In the genomic region with DNA sequence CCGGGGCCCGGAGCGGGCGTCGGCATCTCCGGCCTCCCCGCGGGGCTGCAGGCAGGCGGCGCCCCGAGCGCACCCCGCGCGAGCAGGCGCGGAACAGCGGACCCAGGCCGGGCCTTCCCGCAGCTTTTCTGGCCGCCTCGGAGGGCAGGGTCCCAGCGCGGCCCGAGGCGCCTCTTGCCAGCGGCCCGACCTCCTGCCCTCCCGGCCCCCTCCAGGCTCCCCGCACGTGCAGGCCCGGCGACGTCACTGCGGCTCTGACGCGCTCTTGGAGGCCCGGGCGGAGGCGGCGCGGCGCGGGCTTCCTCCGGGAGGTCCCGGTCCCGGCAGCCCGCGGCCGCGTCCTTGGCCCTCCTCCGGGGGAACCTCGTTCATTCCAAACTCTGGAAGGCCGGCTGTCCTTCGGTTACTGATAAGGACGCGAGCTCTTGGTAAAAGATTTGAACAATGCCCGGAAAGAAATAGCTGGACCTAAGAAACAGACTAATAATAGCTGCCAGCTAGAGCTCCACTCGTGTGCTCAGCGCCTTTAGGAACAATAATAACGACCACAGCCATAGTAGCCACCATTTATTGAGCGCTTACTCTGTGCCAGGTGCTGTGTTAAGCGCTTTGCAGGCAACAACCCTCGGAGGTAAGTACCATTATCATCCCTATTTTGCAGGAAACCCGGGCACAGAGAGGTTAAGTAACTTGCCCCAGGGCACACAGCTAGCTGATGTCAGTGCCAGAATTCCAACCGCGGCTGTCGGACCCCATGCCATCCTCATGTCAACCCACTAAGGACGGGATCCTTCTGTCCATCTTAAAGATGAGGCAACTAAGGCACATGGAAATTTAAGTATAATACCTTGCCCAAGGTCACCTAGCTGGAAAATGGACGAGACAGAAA, we compare ENCODE assay signal across 8 cellular contexts. TPM values are rescaled to one million over a fixed set of nuclear protein-coding genes. Genes with fewer than 3 reads are reported as not detected.
DNase-seq lines count a peak whose midpoint lies in the region; ATAC-seq and TF ChIP-seq lines count a peak whose summit lies in the region.

No MANE protein-coding gene starts in this region.

- H3K27ac ChIP-seq in MM.1S (ENCODE audit: low read length) (no peak overlapping the region), coronary artery (peak overlapping the region; percentile 60 to 83), right lobe of liver (peak overlapping the region; percentile 58 to 84 (median 59))

- peak; percentile 73 for DNase-seq in Daoy (ENCODE audit: low read depth)
- no peak for DNase-seq in MM.1S
- DNase-seq in activated CD4-positive, alpha-beta T cell treated with anti-CD3 and anti-CD28 coated beads for 4 hours = peak; percentile 52 to 62
- no peak for DNase-seq in coronary artery (ENCODE audit: low spot score)
- peak; percentile 65 to 87 (median 78) for DNase-seq in right lobe of liver
- DNase-seq in stimulated activated CD4-positive, alpha-beta T cell treated with anti-CD3 and anti-CD28 coated beads, Interleukin-4, amount 100 ng/mL, for 4 hours = peak; percentile 67 to 69

- TF ChIP-seq CTCF in MM.1S (IDR thresholded peaks at IDR 0.05; ENCODE audit: low read length) = no peak
- no peak for TF ChIP-seq CTCF in coronary artery (IDR thresholded peaks at IDR 0.05)
- peak in 1 of 4 donors; percentile 7 for TF ChIP-seq CTCF in right lobe of liver (IDR thresholded peaks at IDR 0.05)

- no peaks in the 10 kb centered on the region for H4K20me1 ChIP-seq in MM.1S (ENCODE audit: insufficient read depth, low read length)

- no peaks in the 10 kb centered on the region for H3K36me3 ChIP-seq in MM.1S (replicated peaks; ENCODE audit: insufficient read depth, low read length)
- no peaks in the 10 kb centered on the region for H3K36me3 ChIP-seq in right lobe of liver

- peaks cover 6% of the 10 kb centered on the region for H3K4me1 ChIP-seq in MM.1S (ENCODE audit: low read length)
- peaks cover 0 to 24% (median 7%) of the 10 kb centered on the region in 4 donors for H3K4me1 ChIP-seq in right lobe of liver

- no peak overlapping the region for H3K9ac ChIP-seq in MM.1S (ENCODE audit: low read length)

- no peak for TF ChIP-seq POLR2A in right lobe of liver (IDR thresholded peaks at IDR 0.05)

- H3K9me3 ChIP-seq in MM.1S (replicated peaks; ENCODE audit: insufficient read depth, low read length) = no peaks in the 10 kb centered on the region
- H3K9me3 ChIP-seq in right lobe of liver = no peaks in the 10 kb centered on the region

- intact Hi-C loops in right lobe of liver (cut with DNase I) = loop anchor here in 1 of 2 donors (5.0 kb wide), 1 partner anchor 79 kb away; no protein-coding TSS in a partner anchor

- H2AFZ ChIP-seq in MM.1S (ENCODE audit: low read length) = peak overlapping the region; percentile 82

- no peaks in the 10 kb centered on the region for H3K79me2 ChIP-seq in MM.1S (ENCODE audit: low read length)

- under 1% methylated on average over 13 of the region's 70 CpGs for WGBS in right lobe of liver (ENCODE audit: insufficient coverage, low coverage, low lambda C conversion rate, missing lambda C conversion rate)

- peak overlapping the region; percentile 96 for H3K4me2 ChIP-seq in MM.1S (ENCODE audit: low read depth, low read length)

- H3K9me2 ChIP-seq in MM.1S (replicated peaks; ENCODE audit: insufficient read depth, low read length) = no peaks in the 10 kb centered on the region

- H3F3A ChIP-seq in MM.1S (ENCODE audit: insufficient read depth, low read length) = no peaks in the 10 kb centered on the region

- H3K4me3 ChIP-seq in MM.1S (ENCODE audit: low read length) (peak overlapping the region; percentile 50), coronary artery (peak overlapping the region; percentile 68), right lobe of liver (peak overlapping the region; percentile 20 to 48 (median 26))

- H3K27me3 ChIP-seq in MM.1S (replicated peaks; ENCODE audit: insufficient read depth, low read length) (peaks cover 18% of the 10 kb centered on the region), right lobe of liver (peaks cover 0 to 24% of the 10 kb centered on the region in 2 donors)

- ATAC-seq in right lobe of liver (peak; percentile 42 to 65 (median 58)), HG03565 (IDR thresholded peaks at IDR 0.05; ENCODE audit: unreplicated experiment) (no peak), HG02973 (IDR thresholded peaks at IDR 0.05; ENCODE audit: unreplicated experiment) (no peak)

RNA-seq across cellular contexts. Expression of a gene that starts 39.1 kb away (rescaled TPM):
- 4.6 and 9.7 TPM in 2 replicates for total RNA-seq in Daoy (2014; rRNA removed; shearing (Covaris generic))
- under 1 TPM; 0.07 to 0.37 (median 0.24) TPM for total RNA-seq in right lobe of liver

Comparison
In these comparisons a context has a peak if more than half of its experiments do, and no peak if none do; other contexts are left out.
1. DNase-seq: peak in Daoy (single experiment), activated CD4-positive, alpha-beta T cell treated with anti-CD3 and anti-CD28 coated beads for 4 hours (2 of 2), right lobe of liver (3 of 3) and stimulated activated CD4-positive, alpha-beta T cell treated with anti-CD3 and anti-CD28 coated beads, Interleukin-4, amount 100 ng/mL, for 4 hours (2 of 2); none in MM.1S (single experiment) and coronary artery (single experiment).
2. ATAC-seq: peak in right lobe of liver (4 of 4); none in HG03565 (single experiment) and HG02973 (single experiment).
3. Peak in every context shown above with its lines, with median percentiles within 50 percentile points of each other: H3K4me3 ChIP-seq.